ENCODE assay signal across 12 cellular contexts in the genomic region with DNA sequence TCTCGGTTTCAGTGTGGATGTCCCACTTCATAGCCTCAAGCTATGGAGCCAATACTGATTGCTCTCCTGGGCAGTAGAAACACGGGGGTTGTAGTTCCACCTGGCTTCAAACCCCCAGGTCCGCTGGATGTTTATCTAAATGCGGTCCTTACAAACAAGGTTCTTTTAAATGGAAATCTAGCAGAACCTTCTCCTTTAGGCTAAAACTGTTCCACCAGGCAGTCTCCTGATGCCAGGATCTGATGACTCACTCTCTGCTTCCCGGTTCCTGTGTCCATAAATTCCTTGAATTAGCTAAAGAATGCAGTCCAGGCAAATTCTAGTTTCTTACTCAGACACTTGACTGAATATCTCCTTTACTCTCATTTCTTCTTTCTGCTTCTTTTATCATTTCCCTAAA.
DNase-seq lines count a peak whose midpoint lies in the region; ATAC-seq and TF ChIP-seq lines count a peak whose summit lies in the region.
"Had no signal": no experiment of that assay in that cellular context is flagged by ENCODE, and none has a peak within 500 bp of the region (broad histone marks: within the 10 kb centered on the region; RNA-seq: fewer than 3 reads in every experiment).

No MANE protein-coding gene starts in this region.

- no peak for ATAC-seq in HG03108 (IDR thresholded peaks at IDR 0.05; ENCODE audit: unreplicated experiment)
- ATAC-seq: lower lobe of right lung had no signal

- H3K36me3 ChIP-seq in hepatocyte (replicated peaks; ENCODE audit: insufficient read depth, low read depth): no peaks in the 10 kb centered on the region
- H3K36me3 ChIP-seq: lower lobe of right lung had no signal

- no peaks in the 10 kb centered on the region for H4K20me1 ChIP-seq in hepatocyte (ENCODE audit: insufficient read depth, poor library complexity, severe bottlenecking)

- H2AFZ ChIP-seq in hepatocyte: peak overlapping the region; percentile 13

- H3K4me2 ChIP-seq in hepatocyte: peak overlapping the region; percentile 69

- no peaks in the 10 kb centered on the region for H3K9me3 ChIP-seq in hepatocyte (ENCODE audit: low read depth)

- TF ChIP-seq CTCF in hepatocyte (IDR thresholded peaks at IDR 0.05; ENCODE audit: poor library complexity): no peak

- no peaks in the 10 kb centered on the region for H3K9me2 ChIP-seq in hepatocyte (replicated peaks; ENCODE audit: insufficient read depth)

- H3K79me2 ChIP-seq in hepatocyte: peaks cover 52% of the 10 kb centered on the region

- H3K27me3 ChIP-seq in hepatocyte: no peaks in the 10 kb centered on the region

- 31% methylated on average over 5 of the region's 5 CpGs for WGBS in hepatocyte (ENCODE audit: low lambda C conversion rate, missing lambda C conversion rate)

- H3K4me1 ChIP-seq in hepatocyte (ENCODE audit: insufficient read depth): peaks cover 12% of the 10 kb centered on the region
- H3K4me1 ChIP-seq: lower lobe of right lung had no signal

- H3K4me3 ChIP-seq in hepatocyte: no peak overlapping the region
- H3K4me3 ChIP-seq: lower lobe of right lung, SK-N-MC had no signal

- DNase-seq in HS-5 (ENCODE audit: low read depth) (peak; percentile 55), hepatocyte (ENCODE audit: low spot score) (peak; percentile 81), superior temporal gyrus (ENCODE audit: extremely low spot score) (peak; percentile 54), HuH-7 (ENCODE audit: low spot score) (no peak)
- DNase-seq in activated T-cell treated with anti-CD3 and anti-CD28 coated beads, Interleukin-2, amount 50 U/mL, for 1 hour: no peak
- DNase-seq: effector CD8-positive, alpha-beta T cell; lower lobe of right lung; NCI-H187; substantia nigra had no signal

- peak overlapping the region; percentile 52 for H3K27ac ChIP-seq in angular gyrus (ENCODE audit: low read depth, low read length)
- H3K27ac ChIP-seq in hepatocyte: peak overlapping the region; percentile 96
- H3K27ac ChIP-seq: lower lobe of right lung, SK-N-MC had no signal

Comparison
In these comparisons a context has a peak if more than half of its experiments do, and no peak if none do; other contexts are left out.
1. DNase-seq: peak in HS-5 (single experiment), hepatocyte (single experiment) and superior temporal gyrus (single experiment); none in HuH-7 (single experiment) and activated T-cell treated with anti-CD3 and anti-CD28 coated beads, Interleukin-2, amount 50 U/mL, for 1 hour (single experiment).